Comparison of ENCODE assay signal across 25 cellular contexts in the genomic region with DNA sequence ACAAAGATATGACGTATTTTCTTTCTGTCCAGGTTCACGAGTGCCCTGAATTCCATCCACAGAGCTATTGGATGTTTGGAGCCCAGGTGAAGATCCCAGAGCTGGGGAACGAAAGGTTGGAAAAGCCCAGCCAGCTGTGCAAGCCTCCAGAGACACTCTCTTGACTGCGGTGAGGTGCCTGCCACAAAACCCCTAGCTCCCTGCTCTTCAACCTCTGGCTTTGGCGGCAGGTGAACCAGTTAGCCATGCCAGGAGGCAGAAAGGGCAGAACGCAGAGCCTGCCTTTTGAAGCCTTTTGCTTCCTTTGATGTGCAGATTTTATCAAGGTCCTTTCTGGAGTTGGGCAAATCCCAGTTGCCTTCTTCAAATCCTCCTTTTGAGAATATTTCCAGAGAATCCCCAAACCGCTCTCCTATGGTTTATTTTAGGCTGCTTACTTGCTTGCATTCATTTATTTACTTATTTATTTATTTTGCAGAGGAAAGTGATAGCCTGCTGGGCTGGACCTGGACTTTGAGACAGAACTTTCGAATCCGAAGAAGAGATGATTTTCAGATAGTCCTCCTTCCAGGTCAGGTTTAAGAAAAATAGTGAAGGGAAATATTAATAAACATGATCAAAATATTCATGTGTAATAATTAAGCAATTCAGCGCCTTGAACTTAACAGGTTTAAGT.
DNase-seq lines count a peak whose midpoint lies in the region; ATAC-seq, FAIRE-seq and TF ChIP-seq lines count a peak whose summit lies in the region.
"Had no signal": no experiment of that assay in that cellular context is flagged by ENCODE, and none has a peak within 500 bp of the region (broad histone marks: within the 10 kb centered on the region; RNA-seq: fewer than 3 reads in every experiment).

No MANE protein-coding gene starts in this region.

- H3K27ac ChIP-seq in adrenal gland, result peak overlapping the region; percentile 29 to 91 (median 75)
- peak overlapping the region; percentile 76 to 93 for H3K27ac ChIP-seq in liver (ENCODE audit: low read depth in 1 of 2, low read length in 2 of 2)
- no peak overlapping the region for H3K27ac ChIP-seq in pancreas
- H3K27ac ChIP-seq in foreskin keratinocyte, result no peak overlapping the region
- H3K27ac ChIP-seq: A549; BLaER1 treated with 17β-estradiol and CSF1 and Interleukin-3, amounts not matched to agents 10 nM and 100 nM had no signal

- ATAC-seq in pancreas (peak in 3 of 4 donors; percentile 23 to 36 (median 28)), foreskin keratinocyte (no peak)
- ATAC-seq: A549, GM23338, HCT116 had no signal

- peak; percentile 24 for DNase-seq in ELF-1 (ENCODE audit: low read depth, low spot score)
- peak in 2 of 7 donors; percentile 41 to 42 for DNase-seq in adrenal gland
- no peak for DNase-seq in pancreas
- DNase-seq in putamen (ENCODE audit: low spot score), result no peak
- no peak for DNase-seq in head of caudate nucleus
- no peak for DNase-seq in foreskin keratinocyte
- DNase-seq: 8988T; ACHN; AML-193; BE2C; CD4-positive, alpha-beta T cell; CD8-positive, alpha-beta memory T cell; DMS 273 treated with DMSO at 0.1 percent for 48 hours; DMS79; EL; GF-D8; H9 had no signal

- H3K4me3 ChIP-seq in adrenal gland (no peak overlapping the region), liver (ENCODE audit: low read depth in 1 of 3, low read length in 3 of 3) (no peak overlapping the region), pancreas (no peak overlapping the region)
- H3K4me3 ChIP-seq: A549; BLaER1 treated with 17β-estradiol and CSF1 and Interleukin-3, amounts not matched to agents 10 nM and 100 nM; GM23338 had no signal

- TF ChIP-seq CTCF in adrenal gland (IDR thresholded peaks at IDR 0.05), result no peak
- TF ChIP-seq CTCF in liver (IDR thresholded peaks at IDR 0.05; ENCODE audit: low read depth, low read length, missing input control), result no peak
- TF ChIP-seq CTCF in pancreas (IDR thresholded peaks at IDR 0.05), result no peak
- TF ChIP-seq CTCF in foreskin keratinocyte (conservative IDR thresholded peaks at IDR 0.05), result no peak

- H3K27me3 ChIP-seq in adrenal gland (no peaks in the 10 kb centered on the region), liver (ENCODE audit: control insufficient read depth in 4 of 4, insufficient read depth in 4 of 4, low read length in 3 of 4) (no peaks in the 10 kb centered on the region), pancreas (no peaks in the 10 kb centered on the region), foreskin keratinocyte (no peaks in the 10 kb centered on the region)
- H3K27me3 ChIP-seq: BE2C; BLaER1 treated with 17β-estradiol and CSF1 and Interleukin-3, amounts not matched to agents 10 nM and 100 nM had no signal

- WGBS in adrenal gland, 4 donors, result 48 to 64% (median 51%) methylated on average over 9 to 10 of the region's 10 CpGs
- 41% methylated on average over 10 of the region's 10 CpGs for WGBS in liver
- WGBS in pancreas, 2 donors, result 50% methylated on average over 10 of the region's 10 CpGs

- TF ChIP-seq RAD21 in liver (IDR thresholded peaks at IDR 0.05), result peak; percentile 47 to 49

- no peak for FAIRE-seq in pancreas (lab: Jason Lieb, UNC)
- FAIRE-seq: A549, D721Med, GM12891, GM18507 had no signal

- no peak for TF ChIP-seq POLR2A in adrenal gland (IDR thresholded peaks at IDR 0.05)

- peak overlapping the region in 1 of 2 donors; percentile 69 for H3K9ac ChIP-seq in liver (ENCODE audit: low read depth in 1 of 2, low read length in 2 of 2)
- H3K9ac ChIP-seq: BLaER1 treated with 17β-estradiol and CSF1 and Interleukin-3, amounts not matched to agents 10 nM and 100 nM had no signal

- no peaks in the 10 kb centered on the region for H3K9me3 ChIP-seq in adrenal gland (replicated peaks in 1 of 3)
- H3K9me3 ChIP-seq in liver (ENCODE audit: control insufficient read depth in 4 of 4, low read length in 3 of 4), result no peaks in the 10 kb centered on the region
- no peaks in the 10 kb centered on the region for H3K9me3 ChIP-seq in pancreas
- H3K9me3 ChIP-seq: BE2C had no signal

- H3K4me1 ChIP-seq in adrenal gland (replicated peaks in 1 of 2) (peaks cover 33 to 44% of the 10 kb centered on the region in 2 donors), liver (ENCODE audit: control insufficient read depth in 4 of 4, insufficient read depth in 4 of 4, low read length in 3 of 4) (peaks cover 0 to 35% (median 28%) of the 10 kb centered on the region in 4 donors), pancreas (peaks cover 0 to 9% (median 0%) of the 10 kb centered on the region in 3 donors), foreskin keratinocyte (no peaks in the 10 kb centered on the region)
- H3K4me1 ChIP-seq: A549; BLaER1 treated with 17β-estradiol and CSF1 and Interleukin-3, amounts not matched to agents 10 nM and 100 nM had no signal

- H3K36me3 ChIP-seq in adrenal gland (replicated peaks in 1 of 2) (no peaks in the 10 kb centered on the region), liver (ENCODE audit: control insufficient read depth in 4 of 4, insufficient read depth in 3 of 4, low read depth in 1 of 4, low read length in 3 of 4) (no peaks in the 10 kb centered on the region), pancreas (no peaks in the 10 kb centered on the region)
- H3K36me3 ChIP-seq: BE2C; BLaER1 treated with 17β-estradiol and CSF1 and Interleukin-3, amounts not matched to agents 10 nM and 100 nM had no signal

- intact Hi-C loops in adrenal gland (cut with DNase I), result no loop called here
- intact Hi-C loops in pancreas (cut with DNase I), result no loop called here
- intact Hi-C loops in head of caudate nucleus (cut with DNase I), result no loop called here

TF ChIP-seq in liver, 16 proteins besides CTCF, POLR2A, EP300 and RAD21:
- TF ChIP-seq HNF4G (IDR thresholded peaks at IDR 0.05) (no peak), YY1 (IDR thresholded peaks at IDR 0.05) (peak; percentile 84), TAF1 (conservative IDR thresholded peaks at IDR 0.05) (peak; percentile 55), HNF4A (conservative IDR thresholded peaks at IDR 0.05) (peak; percentile 61 to 68), NR2F2 (IDR thresholded peaks at IDR 0.05) (no peak), RXRA (IDR thresholded peaks at IDR 0.05) (peak; percentile 54 to 63), JUND (IDR thresholded peaks at IDR 0.05) (no peak), SP1 (IDR thresholded peaks at IDR 0.05) (no peak)
- TF ChIP-seq, protein P1, sequence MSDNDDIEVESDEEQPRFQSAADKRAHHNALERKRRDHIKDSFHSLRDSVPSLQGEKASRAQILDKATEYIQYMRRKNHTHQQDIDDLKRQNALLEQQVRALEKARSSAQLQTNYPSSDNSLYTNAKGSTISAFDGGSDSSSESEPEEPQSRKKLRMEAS (IDR thresholded peaks at IDR 0.05), result peak; percentile 60
- TF ChIP-seq, protein P2, sequence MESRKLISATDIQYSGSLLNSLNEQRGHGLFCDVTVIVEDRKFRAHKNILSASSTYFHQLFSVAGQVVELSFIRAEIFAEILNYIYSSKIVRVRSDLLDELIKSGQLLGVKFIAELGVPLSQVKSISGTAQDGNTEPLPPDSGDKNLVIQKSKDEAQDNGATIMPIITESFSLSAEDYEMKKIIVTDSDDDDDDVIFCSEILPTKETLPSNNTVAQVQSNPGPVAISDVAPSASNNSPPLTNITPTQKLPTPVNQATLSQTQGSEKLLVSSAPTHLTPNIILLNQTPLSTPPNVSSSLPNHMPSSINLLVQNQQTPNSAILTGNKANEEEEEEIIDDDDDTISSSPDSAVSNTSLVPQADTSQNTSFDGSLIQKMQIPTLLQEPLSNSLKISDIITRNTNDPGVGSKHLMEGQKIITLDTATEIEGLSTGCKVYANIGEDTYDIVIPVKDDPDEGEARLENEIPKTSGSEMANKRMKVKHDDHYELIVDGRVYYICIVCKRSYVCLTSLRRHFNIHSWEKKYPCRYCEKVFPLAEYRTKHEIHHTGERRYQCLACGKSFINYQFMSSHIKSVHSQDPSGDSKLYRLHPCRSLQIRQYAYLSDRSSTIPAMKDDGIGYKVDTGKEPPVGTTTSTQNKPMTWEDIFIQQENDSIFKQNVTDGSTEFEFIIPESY (IDR thresholded peaks at IDR 0.05), result no peak
- TF ChIP-seq, protein P3, sequence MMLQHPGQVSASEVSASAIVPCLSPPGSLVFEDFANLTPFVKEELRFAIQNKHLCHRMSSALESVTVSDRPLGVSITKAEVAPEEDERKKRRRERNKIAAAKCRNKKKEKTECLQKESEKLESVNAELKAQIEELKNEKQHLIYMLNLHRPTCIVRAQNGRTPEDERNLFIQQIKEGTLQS (IDR thresholded peaks at IDR 0.05), result no peak
- TF ChIP-seq, protein P4, sequence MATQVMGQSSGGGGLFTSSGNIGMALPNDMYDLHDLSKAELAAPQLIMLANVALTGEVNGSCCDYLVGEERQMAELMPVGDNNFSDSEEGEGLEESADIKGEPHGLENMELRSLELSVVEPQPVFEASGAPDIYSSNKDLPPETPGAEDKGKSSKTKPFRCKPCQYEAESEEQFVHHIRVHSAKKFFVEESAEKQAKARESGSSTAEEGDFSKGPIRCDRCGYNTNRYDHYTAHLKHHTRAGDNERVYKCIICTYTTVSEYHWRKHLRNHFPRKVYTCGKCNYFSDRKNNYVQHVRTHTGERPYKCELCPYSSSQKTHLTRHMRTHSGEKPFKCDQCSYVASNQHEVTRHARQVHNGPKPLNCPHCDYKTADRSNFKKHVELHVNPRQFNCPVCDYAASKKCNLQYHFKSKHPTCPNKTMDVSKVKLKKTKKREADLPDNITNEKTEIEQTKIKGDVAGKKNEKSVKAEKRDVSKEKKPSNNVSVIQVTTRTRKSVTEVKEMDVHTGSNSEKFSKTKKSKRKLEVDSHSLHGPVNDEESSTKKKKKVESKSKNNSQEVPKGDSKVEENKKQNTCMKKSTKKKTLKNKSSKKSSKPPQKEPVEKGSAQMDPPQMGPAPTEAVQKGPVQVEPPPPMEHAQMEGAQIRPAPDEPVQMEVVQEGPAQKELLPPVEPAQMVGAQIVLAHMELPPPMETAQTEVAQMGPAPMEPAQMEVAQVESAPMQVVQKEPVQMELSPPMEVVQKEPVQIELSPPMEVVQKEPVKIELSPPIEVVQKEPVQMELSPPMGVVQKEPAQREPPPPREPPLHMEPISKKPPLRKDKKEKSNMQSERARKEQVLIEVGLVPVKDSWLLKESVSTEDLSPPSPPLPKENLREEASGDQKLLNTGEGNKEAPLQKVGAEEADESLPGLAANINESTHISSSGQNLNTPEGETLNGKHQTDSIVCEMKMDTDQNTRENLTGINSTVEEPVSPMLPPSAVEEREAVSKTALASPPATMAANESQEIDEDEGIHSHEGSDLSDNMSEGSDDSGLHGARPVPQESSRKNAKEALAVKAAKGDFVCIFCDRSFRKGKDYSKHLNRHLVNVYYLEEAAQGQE (IDR thresholded peaks at IDR 0.05), result peak; percentile 32
TF ChIP-seq in liver: peak in this region for 6.

Comparison
In these comparisons a context has a peak if more than half of its experiments do, and no peak if none do; other contexts are left out.
1. H3K27ac ChIP-seq: peak in adrenal gland (5 of 5) and liver (2 of 2); none in pancreas (0 of 4) and foreskin keratinocyte (single experiment).